Comparison of ENCODE assay signal across 18 cellular contexts in the genomic region with DNA sequence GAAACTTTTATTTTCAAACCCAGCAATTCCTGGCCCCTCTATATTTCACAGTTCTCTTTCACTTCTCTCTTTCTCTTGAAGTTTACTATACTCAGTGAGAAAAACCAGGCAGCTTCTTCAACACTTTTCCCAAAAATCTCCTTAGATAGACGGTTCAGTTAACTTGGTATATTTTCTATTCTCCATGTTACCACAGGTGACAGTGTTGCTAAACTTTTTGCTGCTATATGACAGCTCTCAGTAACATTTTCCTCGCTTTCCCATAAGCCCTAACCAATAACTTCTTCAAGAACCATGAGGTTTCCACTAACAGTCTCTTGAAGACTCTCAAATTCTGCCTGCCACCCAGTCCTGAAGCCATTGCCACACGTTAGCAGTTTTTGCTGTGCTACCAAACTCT. TPM values are rescaled to one million over a fixed set of nuclear protein-coding genes. Genes with fewer than 3 reads are reported as not detected.
DNase-seq lines count a peak whose midpoint lies in the region; ATAC-seq, FAIRE-seq and TF ChIP-seq lines count a peak whose summit lies in the region.
"Had no signal": no experiment of that assay in that cellular context is flagged by ENCODE, and none has a peak within 500 bp of the region (broad histone marks: within the 10 kb centered on the region; RNA-seq: fewer than 3 reads in every experiment).

No MANE protein-coding gene starts in this region.

- H3K36me3 Mint-ChIP-seq in GM23338 (ENCODE audit: low read depth): no peaks in the 10 kb centered on the region
- no peaks in the 10 kb centered on the region for H3K36me3 Mint-ChIP-seq in glutamatergic neuron (ENCODE audit: unreplicated experiment)
- H3K36me3 Mint-ChIP-seq: activated naive CD8-positive, alpha-beta T cell; IgD-negative memory B cell; mesothelial cell of epicardium had no signal

- H3K9me3 ChIP-seq in SK-N-SH (no peaks in the 10 kb centered on the region), endothelial cell of umbilical vein (replicated peaks; ENCODE audit: control insufficient read depth, insufficient read depth, low read length) (no peaks in the 10 kb centered on the region)
- H3K9me3 ChIP-seq: sigmoid colon, SJSA1 had no signal

- H2AFZ ChIP-seq in GM23338: peak overlapping the region; percentile 6; the same call in 1 of the 2 replicates
- no peak overlapping the region for H2AFZ ChIP-seq in SK-N-SH (ENCODE audit: low read depth)
- no peak overlapping the region for H2AFZ ChIP-seq in endothelial cell of umbilical vein (ENCODE audit: low read depth, low read length)

- H3K79me2 ChIP-seq in GM23338 (replicated peaks; ENCODE audit: insufficient read depth): no peaks in the 10 kb centered on the region
- no peaks in the 10 kb centered on the region for H3K79me2 ChIP-seq in SK-N-SH (ENCODE audit: insufficient read depth)
- H3K79me2 ChIP-seq in endothelial cell of umbilical vein (ENCODE audit: control insufficient read depth, insufficient read depth, low read length): no peaks in the 10 kb centered on the region

- DNase-seq in AG04449 (ENCODE audit: low read depth, low spot score) (no peak), GM23338 (ENCODE audit: low spot score) (peak; percentile 34), SK-N-SH (no peak), endothelial cell of umbilical vein (ENCODE audit: low read depth, low spot score) (peak; percentile 6), glutamatergic neuron (no peak), NCI-H226 (no peak)
- DNase-seq: activated CD4-positive, alpha-beta T cell treated with anti-CD3 and anti-CD28 coated beads, Interleukin-2, amount 50 U/mL, for 48 hours; activated T-cell treated with anti-CD3 and anti-CD28 coated beads, Interleukin-2, amount 50 U/mL, for 4 hours; NCI-H1105; NK-92 treated with Interleukin-12 subunit alpha and Interleukin-12 subunit beta, amount 100 ng/mL, for 24 hours; sigmoid colon had no signal

- H3K4me1 ChIP-seq in GM23338 (ENCODE audit: insufficient read depth) (no peaks in the 10 kb centered on the region), SK-N-SH (ENCODE audit: control insufficient read depth in 1 of 2, insufficient read depth in 2 of 2, low read depth in 1 of 2, low read length in 1 of 2) (no peaks in the 10 kb centered on the region), endothelial cell of umbilical vein (ENCODE audit: control insufficient read depth, extremely low read depth, insufficient read depth, low read length) (no peaks in the 10 kb centered on the region)
- H3K4me1 ChIP-seq: breast epithelium, sigmoid colon, SJSA1 had no signal

- 68% methylated on average over 3 of the region's 3 CpGs for WGBS in SK-N-SH (ENCODE audit: low lambda C conversion rate)

- no peak overlapping the region for H3K4me3 Mint-ChIP-seq in GM23338
- H3K4me3 Mint-ChIP-seq in glutamatergic neuron (ENCODE audit: unreplicated experiment): no peak overlapping the region
- H3K4me3 Mint-ChIP-seq: activated naive CD8-positive, alpha-beta T cell; activated T-cell treated with anti-CD3 and anti-CD28 coated beads, Interleukin-2, amount 50 U/mL, for 4 hours; IgD-negative memory B cell; mesothelial cell of epicardium had no signal

- H3K27me3 Mint-ChIP-seq in GM23338 (ENCODE audit: insufficient read depth, low read depth, poor library complexity): peaks cover 8% of the 10 kb centered on the region
- H3K27me3 Mint-ChIP-seq in glutamatergic neuron (ENCODE audit: unreplicated experiment): no peaks in the 10 kb centered on the region
- H3K27me3 Mint-ChIP-seq: activated naive CD8-positive, alpha-beta T cell had no signal

- ATAC-seq in GM23338 (peak; percentile 57), HG02970 (IDR thresholded peaks at IDR 0.05; ENCODE audit: low FRiP score, unreplicated experiment) (no peak), GM21717 (IDR thresholded peaks at IDR 0.05; ENCODE audit: unreplicated experiment) (no peak)
- ATAC-seq: activated T-cell treated with anti-CD3 and anti-CD28 coated beads, Interleukin-2, amount 50 U/mL, for 4 hours had no signal

- H3F3A ChIP-seq in GM23338 (replicated peaks; ENCODE audit: low read depth): no peaks in the 10 kb centered on the region
- H3F3A ChIP-seq in SK-N-SH (replicated peaks; ENCODE audit: insufficient read depth): no peaks in the 10 kb centered on the region

- no peaks in the 10 kb centered on the region for H3K27me3 ChIP-seq in GM23338 (ENCODE audit: insufficient read depth)
- H3K27me3 ChIP-seq in SK-N-SH (ENCODE audit: insufficient read depth): no peaks in the 10 kb centered on the region
- H3K27me3 ChIP-seq in endothelial cell of umbilical vein (ENCODE audit: control insufficient read depth in 2 of 2, insufficient read depth in 2 of 2, low read length in 2 of 2): peaks cover 6% of the 10 kb centered on the region in 2 experiments
- H3K27me3 ChIP-seq: breast epithelium, sigmoid colon, SJSA1 had no signal

- intact Hi-C loops in endothelial cell of umbilical vein (cut with micrococcal nuclease): no loop called here

- H3K27ac ChIP-seq in GM23338 (ENCODE audit: low read depth) (no peak overlapping the region), SK-N-SH (ENCODE audit: low read depth in 2 of 2, low read length in 1 of 2) (no peak overlapping the region), endothelial cell of umbilical vein (ENCODE audit: insufficient read depth, low read depth, low read length) (no peak overlapping the region)
- H3K27ac ChIP-seq: breast epithelium, sigmoid colon, SJSA1 had no signal

- H3K4me2 ChIP-seq in GM23338 (no peak overlapping the region), SK-N-SH (no peak overlapping the region), endothelial cell of umbilical vein (ENCODE audit: insufficient read depth, low read length) (no peak overlapping the region)

- no peaks in the 10 kb centered on the region for H3K36me3 ChIP-seq in GM23338 (ENCODE audit: insufficient read depth)
- H3K36me3 ChIP-seq in SK-N-SH (replicated peaks in 1 of 2; ENCODE audit: control insufficient read depth in 1 of 2, insufficient read depth in 2 of 2, low read length in 1 of 2): no peaks in the 10 kb centered on the region
- no peaks in the 10 kb centered on the region for H3K36me3 ChIP-seq in endothelial cell of umbilical vein (ENCODE audit: control insufficient read depth in 2 of 2, extremely low read depth in 1 of 2, insufficient read depth in 2 of 2, low read length in 2 of 2)
- H3K36me3 ChIP-seq: breast epithelium, sigmoid colon, SJSA1 had no signal

- TF ChIP-seq RAD21 in SK-N-SH (IDR thresholded peaks at IDR 0.05; ENCODE audit: low read length): no peak; the same call in 1 of the 2 replicates

- H3K4me3 ChIP-seq in AG04449 (ENCODE audit: low read depth, low read length): no peak overlapping the region
- no peak overlapping the region for H3K4me3 ChIP-seq in GM23338
- H3K4me3 ChIP-seq in SK-N-SH (ENCODE audit: low read depth in 2 of 2, low read length in 1 of 2): no peak overlapping the region; a peak in 1 of 4 replicates
- no peak overlapping the region for H3K4me3 ChIP-seq in endothelial cell of umbilical vein (replicated peaks in 1 of 3; ENCODE audit: insufficient read depth in 1 of 3, low read depth in 1 of 3, low read length in 3 of 3)
- H3K4me3 ChIP-seq: breast epithelium, sigmoid colon, SJSA1 had no signal

- H3K4me1 Mint-ChIP-seq in GM23338: peaks cover 9% of the 10 kb centered on the region
- no peaks in the 10 kb centered on the region for H3K4me1 Mint-ChIP-seq in glutamatergic neuron (ENCODE audit: low read depth, unreplicated experiment)
- H3K4me1 Mint-ChIP-seq: IgD-negative memory B cell, mesothelial cell of epicardium had no signal

- no peaks in the 10 kb centered on the region for H3K9me1 ChIP-seq in endothelial cell of umbilical vein (replicated peaks; ENCODE audit: control insufficient read depth, extremely low read depth, insufficient read depth, low read length)

- no peaks in the 10 kb centered on the region for H3K9me3 Mint-ChIP-seq in GM23338
- no peaks in the 10 kb centered on the region for H3K9me3 Mint-ChIP-seq in glutamatergic neuron (ENCODE audit: unreplicated experiment)
- H3K9me3 Mint-ChIP-seq: activated T-cell treated with anti-CD3 and anti-CD28 coated beads, Interleukin-2, amount 50 U/mL, for 4 hours; IgD-negative memory B cell; mesothelial cell of epicardium had no signal

- dilution Hi-C loops in endothelial cell of umbilical vein (cut with MboI; ENCODE audit: extremely low pct_ligation_motif_present, low sequenced_read_pairs): no loop called here

- peak; percentile 6 for TF ChIP-seq CTCF in AG04449 (IDR thresholded peaks at IDR 0.05; ENCODE audit: insufficient read depth, low read length, missing control alignments)
- TF ChIP-seq CTCF in GM23338 (conservative IDR thresholded peaks at IDR 0.05; ENCODE audit: low read depth in 2 of 2): peak; percentile 32 to 49; a peak in 3 of 4 replicates
- peak; percentile 25; the same call in 1 of the 2 replicates for TF ChIP-seq CTCF in SK-N-SH (IDR thresholded peaks at IDR 0.05)
- TF ChIP-seq CTCF in endothelial cell of umbilical vein (IDR thresholded peaks at IDR 0.05; ENCODE audit: extremely low read depth in 1 of 2, insufficient read depth in 1 of 2, low read depth in 1 of 2, low read length in 2 of 2): peak in 1 of 2 donors; percentile 18
- TF ChIP-seq CTCF in glutamatergic neuron (IDR thresholded peaks at IDR 0.05; ENCODE audit: partially characterized antibody, unreplicated experiment): no peak

- H4K20me1 ChIP-seq in GM23338 (replicated peaks; ENCODE audit: insufficient read depth): no peaks in the 10 kb centered on the region
- no peaks in the 10 kb centered on the region for H4K20me1 ChIP-seq in SK-N-SH (ENCODE audit: insufficient read depth)
- H4K20me1 ChIP-seq in endothelial cell of umbilical vein (replicated peaks; ENCODE audit: control insufficient read depth, extremely low read depth, insufficient read depth, low read length): no peaks in the 10 kb centered on the region

- CTCF ChIA-PET in AG04449 (lab: Yijun Ruan, JAX): interaction anchor here (0.8 to 3.6 kb wide), 8 partner anchors 11 to 545 kb away, joined by 3 to 21 read pairs (median 4); no protein-coding TSS in a partner anchor
- CTCF ChIA-PET in SK-N-SH (lab: Yijun Ruan, JAX): interaction anchor here (0.6 to 1.7 kb wide), 4 partner anchors 10 to 605 kb away, joined by 3 to 5 read pairs (median 4); no protein-coding TSS in a partner anchor
- CTCF ChIA-PET in endothelial cell of umbilical vein (lab: Charles Lee): interaction anchor here (0.6 to 1.5 kb wide), 9 partner anchors 8 to 875 kb away, joined by 3 to 6 read pairs (median 3); no protein-coding TSS in a partner anchor

- H3K9me2 ChIP-seq in GM23338 (ENCODE audit: insufficient read depth) (no peaks in the 10 kb centered on the region), SK-N-SH (no peaks in the 10 kb centered on the region)

- BruUV-seq in endothelial cell of umbilical vein (replicated peaks; lab: Mats Ljungman, UMichigan): no TSS peak

- POLR2A ChIA-PET in AG04449 (lab: Yijun Ruan, JAX) (no interaction called here), SK-N-SH (lab: Yijun Ruan, JAX) (no interaction called here), endothelial cell of umbilical vein (lab: Charles Lee) (no interaction called here)

- H3K27ac Mint-ChIP-seq in GM23338 (no peak overlapping the region), glutamatergic neuron (ENCODE audit: unreplicated experiment) (no peak overlapping the region)
- H3K27ac Mint-ChIP-seq: activated naive CD8-positive, alpha-beta T cell; mesothelial cell of epicardium had no signal

- TF ChIP-seq EP300 in SK-N-SH (IDR thresholded peaks at IDR 0.05; ENCODE audit: borderline replicate concordance in 1 of 2, low read depth in 1 of 2, low read length in 1 of 2): no peak

- TF ChIP-seq POLR2A in endothelial cell of umbilical vein (IDR thresholded peaks at IDR 0.05; ENCODE audit: low read depth, low read length): no peak

- FAIRE-seq in endothelial cell of umbilical vein (lab: Jason Lieb, UNC): peak; percentile 56

- H3K9ac ChIP-seq in SK-N-SH: no peak overlapping the region
- no peak overlapping the region for H3K9ac ChIP-seq in endothelial cell of umbilical vein (replicated peaks; ENCODE audit: extremely low read depth, insufficient read depth, low read length)

RNA-seq across cellular contexts. Expression of gene CYBRD1, which starts 45.8 kb away (rescaled TPM):
- 5.3 and 8.2 TPM in 2 replicates for total RNA-seq in GM23338 (2014; rRNA removed; shearing (Covaris generic))
- polyA plus RNA-seq in GM23338 (2016; fragmentation: Nextera tagmentation; extraction: Ambion mirVana): 3.4 and 3.7 TPM in 2 replicates
- 21.1 and 34.8 TPM in 2 replicates for polyA plus RNA-seq in SK-N-SH (2012; rRNA removed)
- 34.5 and 35.0 TPM in 2 replicates for polyA plus RNA-seq in SK-N-SH (2012; cell fraction: cytosol; rRNA removed)
- 12.9 and 19.4 TPM in 2 replicates for polyA plus RNA-seq in SK-N-SH (2012; cell fraction: nucleus; rRNA removed)
- total RNA-seq in endothelial cell of umbilical vein: 22.8 and 24.8 TPM in 2 replicates
- polyA plus RNA-seq in endothelial cell of umbilical vein: 23.1 and 24.1 TPM in 2 replicates
- polyA plus RNA-seq in endothelial cell of umbilical vein (2011; cell fraction: cytosol; rRNA removed): 10.0 and 12.2 TPM in 2 replicates
- polyA plus RNA-seq in endothelial cell of umbilical vein (2011; cell fraction: nucleus; rRNA removed): 11.2 and 11.4 TPM in 2 replicates
- polyA plus RNA-seq in endothelial cell of umbilical vein (2012): 18.4 and 24.1 TPM in 2 replicates
- polyA minus RNA-seq in endothelial cell of umbilical vein: 45.6 and 47.3 TPM in 2 replicates
- 1.4 TPM for polyA minus RNA-seq in endothelial cell of umbilical vein (2011; cell fraction: cytosol; rRNA and poly(A)+ RNA removed)
- 7.1 and 9.3 TPM in 2 replicates for polyA minus RNA-seq in endothelial cell of umbilical vein (2011; cell fraction: nucleus; rRNA and poly(A)+ RNA removed)
- 0.54 TPM for total RNA-seq in glutamatergic neuron (ENCODE audit: unreplicated experiment)

Comparison
In these comparisons a context has a peak if more than half of its experiments do, and no peak if none do; other contexts are left out.
1. DNase-seq: peak in GM23338 (single experiment) and endothelial cell of umbilical vein (single experiment); none in AG04449 (single experiment), SK-N-SH (single experiment), glutamatergic neuron (single experiment) and NCI-H226 (single experiment).